Comparison of ENCODE assay signal across 8 cellular contexts in the genomic region with DNA sequence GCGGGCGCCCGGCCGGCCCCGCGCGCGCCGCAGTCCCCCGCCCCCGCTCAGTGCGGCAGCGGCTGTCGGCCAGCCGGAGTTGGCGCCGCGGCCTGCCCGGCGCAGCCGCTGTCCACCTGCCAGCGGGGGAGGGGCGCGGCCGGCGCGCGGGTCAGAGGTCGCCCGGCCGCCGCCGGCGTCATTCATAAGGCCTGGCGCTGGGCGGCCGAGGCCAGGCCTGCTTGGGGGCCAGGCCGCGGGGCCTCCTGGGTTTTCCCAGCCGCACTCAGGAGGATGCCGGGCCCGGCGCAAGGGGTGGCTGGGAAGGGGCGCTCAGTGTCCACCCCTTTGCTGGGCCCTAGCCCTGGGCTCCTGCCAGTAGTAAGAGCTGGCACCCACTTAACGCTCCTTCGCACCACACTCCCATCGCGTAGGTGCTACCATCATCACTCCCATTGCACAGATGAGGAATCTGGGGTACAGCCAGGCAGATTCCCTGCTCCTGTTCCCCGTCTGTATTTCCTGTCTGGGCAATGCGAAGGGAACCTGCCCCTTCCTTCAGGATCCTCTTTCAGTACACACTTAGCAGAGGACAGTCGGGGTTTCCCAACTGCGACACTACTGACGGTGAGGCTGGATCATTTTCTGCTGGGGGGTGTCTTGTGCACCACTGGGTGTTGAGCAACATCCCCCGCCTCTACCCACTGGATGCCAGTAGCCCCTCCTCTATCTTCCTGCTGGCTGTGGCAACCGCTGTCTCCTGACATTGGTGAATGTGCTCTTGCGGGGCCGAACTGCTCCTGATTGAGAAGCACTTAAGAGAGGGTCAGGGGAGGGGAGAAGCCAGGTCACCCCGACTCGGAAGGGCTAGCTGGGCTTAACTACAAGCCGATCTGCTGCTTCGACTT. TPM values are rescaled to one million over a fixed set of nuclear protein-coding genes. Genes with fewer than 3 reads are reported as not detected.
DNase-seq lines count a peak whose midpoint lies in the region; ATAC-seq and TF ChIP-seq lines count a peak whose summit lies in the region.

No MANE protein-coding gene starts in this region.

- CTCF ChIA-PET in naive thymus-derived CD4-positive, alpha-beta T cell (lab: Charles Lee) = interaction anchor here (1.0 to 1.1 kb wide), 2 partner anchors 8 to 18 kb away, joined by 3 to 4 read pairs; partner anchors contain the start of gene ASF1B

- no peaks in the 10 kb centered on the region for H3K9me3 ChIP-seq in naive thymus-derived CD4-positive, alpha-beta T cell (ENCODE audit: control insufficient read depth in 2 of 3, low read length in 3 of 3)
- no peaks in the 10 kb centered on the region for H3K9me3 ChIP-seq in upper lobe of right lung

- DNase-seq in GM12865 (ENCODE audit: low read depth) (peak; percentile 32), NOMO-1 treated with DMSO at 0.1 percent for 48 hours (lab: John Stamatoyannopoulos, UW; ENCODE audit: unreplicated experiment) (peak; percentile 93), activated T-helper 1 cell treated with Interleukin-2 at 50 U/mL for 16 hours (ENCODE audit: low read depth) (peak; percentile 17), fibroblast of pulmonary artery (ENCODE audit: low read depth) (peak; percentile 79), upper lobe of right lung (peak; percentile 92)
- DNase-seq in naive thymus-derived CD4-positive, alpha-beta T cell = peak; percentile 38 to 84 (median 60)

- ATAC-seq in HG02798 (IDR thresholded peaks at IDR 0.05; ENCODE audit: poor library complexity, unreplicated experiment) (peak; percentile 38), upper lobe of right lung (peak; percentile 67), HG03135 (IDR thresholded peaks at IDR 0.05; ENCODE audit: unreplicated experiment) (no peak)
- ATAC-seq in naive thymus-derived CD4-positive, alpha-beta T cell = peak; percentile 37

- H3K4me3 ChIP-seq in GM12865 (ENCODE audit: low read depth, low read length) (peak overlapping the region; percentile 44), fibroblast of pulmonary artery (replicated peaks; ENCODE audit: low read depth, low read length) (peak overlapping the region; percentile 54), upper lobe of right lung (peak overlapping the region; percentile 65)
- H3K4me3 ChIP-seq in naive thymus-derived CD4-positive, alpha-beta T cell (ENCODE audit: low read length) = peak overlapping the region; percentile 57

- POLR2A ChIA-PET in naive thymus-derived CD4-positive, alpha-beta T cell (lab: Charles Lee) = interaction anchor here (0.6 to 2.4 kb wide), 9 partner anchors 9 to 118 kb away, joined by 3 to 11 read pairs (median 3); partner anchors contain the start of gene ASF1B

- H3K27me3 Mint-ChIP-seq in naive thymus-derived CD4-positive, alpha-beta T cell = no peaks in the 10 kb centered on the region

- peaks cover 20 to 50% (median 42%) of the 10 kb centered on the region in 7 donors for H3K4me1 Mint-ChIP-seq in naive thymus-derived CD4-positive, alpha-beta T cell

- no peaks in the 10 kb centered on the region for H3K36me3 ChIP-seq in naive thymus-derived CD4-positive, alpha-beta T cell (ENCODE audit: control insufficient read depth in 2 of 3, insufficient read depth in 3 of 3, low read length in 3 of 3)
- H3K36me3 ChIP-seq in upper lobe of right lung = no peaks in the 10 kb centered on the region

- H3K27ac Mint-ChIP-seq in naive thymus-derived CD4-positive, alpha-beta T cell = peak overlapping the region; percentile 92 to 99 (median 97)

- peak overlapping the region; percentile 87 for H3K27ac ChIP-seq in naive thymus-derived CD4-positive, alpha-beta T cell (ENCODE audit: low read depth, low read length)
- H3K27ac ChIP-seq in upper lobe of right lung = peak overlapping the region; percentile 100

- peaks cover 0 to 5% (median 0%) of the 10 kb centered on the region in 5 donors for H3K36me3 Mint-ChIP-seq in naive thymus-derived CD4-positive, alpha-beta T cell

- peaks cover 0 to 2% (median 0%) of the 10 kb centered on the region in 11 donors for H3K9me3 Mint-ChIP-seq in naive thymus-derived CD4-positive, alpha-beta T cell

- intact Hi-C loops in naive thymus-derived CD4-positive, alpha-beta T cell (cut with micrococcal nuclease) = loop anchor here (2.0 to 5.0 kb wide), 3 partner anchors 36 to 166 kb away; partner anchors contain the start of gene DCAF15 (in 1 of the 2)
- intact Hi-C loops in upper lobe of right lung (cut with DNase I) = no loop called here

- peak overlapping the region; percentile 92 to 98 (median 94) for H3K4me3 Mint-ChIP-seq in naive thymus-derived CD4-positive, alpha-beta T cell

- peaks cover 15 to 39% of the 10 kb centered on the region in 2 donors for H3K4me1 ChIP-seq in naive thymus-derived CD4-positive, alpha-beta T cell (ENCODE audit: control insufficient read depth in 2 of 2, insufficient read depth in 2 of 2, low read length in 2 of 2)
- peaks cover 47% of the 10 kb centered on the region for H3K4me1 ChIP-seq in upper lobe of right lung

- no peak for TF ChIP-seq CTCF in GM12865 (IDR thresholded peaks at IDR 0.05; ENCODE audit: insufficient read depth, low read depth, low read length, missing control alignments)
- no peak for TF ChIP-seq CTCF in fibroblast of pulmonary artery (IDR thresholded peaks at IDR 0.05; ENCODE audit: low read length, missing control alignments)
- TF ChIP-seq CTCF in upper lobe of right lung (IDR thresholded peaks at IDR 0.05) = no peak

- H3K27me3 ChIP-seq in naive thymus-derived CD4-positive, alpha-beta T cell (ENCODE audit: control insufficient read depth in 2 of 2, insufficient read depth in 2 of 2, low read length in 2 of 2) = no peaks in the 10 kb centered on the region
- no peaks in the 10 kb centered on the region for H3K27me3 ChIP-seq in upper lobe of right lung

RNA-seq across cellular contexts. Expression of gene PRKACA, which starts 0.8 kb away (rescaled TPM):
- 100 to 1,000 TPM in 1 of 5 experiments, 10 to 100 TPM in 4; 41.3 to 101 (median 63.1) TPM for total RNA-seq in naive thymus-derived CD4-positive, alpha-beta T cell
- 1 to 10 TPM; 1.9 to 2.2 TPM for polyA plus RNA-seq in naive thymus-derived CD4-positive, alpha-beta T cell
- 85.7 TPM for total RNA-seq in upper lobe of right lung

RNA-seq across cellular contexts. Expression of gene ASF1B, which starts 18.0 kb away (rescaled TPM):
- total RNA-seq in naive thymus-derived CD4-positive, alpha-beta T cell = 10 to 100 TPM in 1 of 5 experiments, 1 to 10 TPM in 3, under 1 TPM in 1; 0.98 to 79.0 (median 2.1) TPM
- 1 to 10 TPM; 2.4 to 4.5 TPM for polyA plus RNA-seq in naive thymus-derived CD4-positive, alpha-beta T cell
- total RNA-seq in upper lobe of right lung = 1.9 TPM

RNA-seq across cellular contexts. Expression of gene SAMD1, which starts 27.9 kb away (rescaled TPM):
- total RNA-seq in naive thymus-derived CD4-positive, alpha-beta T cell = 10 to 100 TPM; 32.6 to 87.3 (median 62.5) TPM
- 1 to 10 TPM; 3.0 to 4.0 TPM for polyA plus RNA-seq in naive thymus-derived CD4-positive, alpha-beta T cell
- total RNA-seq in upper lobe of right lung = 45.9 TPM

RNA-seq across cellular contexts. Expression of gene C19orf67, which starts 32.8 kb away (rescaled TPM):
- under 1 TPM in 3 of 5 experiments, not detected in 2; 0.34 to 0.78 (median 0.60) TPM for total RNA-seq in naive thymus-derived CD4-positive, alpha-beta T cell
- not detected for polyA plus RNA-seq in naive thymus-derived CD4-positive, alpha-beta T cell
- not detected for total RNA-seq in upper lobe of right lung

RNA-seq across cellular contexts. Expression of gene MISP3, which starts 45.8 kb away (rescaled TPM):
- total RNA-seq in naive thymus-derived CD4-positive, alpha-beta T cell = 1 to 10 TPM in 2 of 5 experiments, under 1 TPM in 3; 0.58 to 1.9 (median 0.91) TPM
- under 1 TPM; 0.18 to 0.19 TPM for polyA plus RNA-seq in naive thymus-derived CD4-positive, alpha-beta T cell
- total RNA-seq in upper lobe of right lung = 6.7 TPM

Comparison
In these comparisons a context has a peak if more than half of its experiments do, and no peak if none do; other contexts are left out.
1. DNase-seq: peak in every context shown above with its lines; median percentile 93 in NOMO-1 treated with DMSO at 0.1 percent for 48 hours; 92 in upper lobe of right lung; 79 in fibroblast of pulmonary artery; 60 in naive thymus-derived CD4-positive, alpha-beta T cell; 32 in GM12865; 17 in activated T-helper 1 cell treated with Interleukin-2 at 50 U/mL for 16 hours.